Comparison of ENCODE assay signal across 28 cellular contexts in the genomic region with DNA sequence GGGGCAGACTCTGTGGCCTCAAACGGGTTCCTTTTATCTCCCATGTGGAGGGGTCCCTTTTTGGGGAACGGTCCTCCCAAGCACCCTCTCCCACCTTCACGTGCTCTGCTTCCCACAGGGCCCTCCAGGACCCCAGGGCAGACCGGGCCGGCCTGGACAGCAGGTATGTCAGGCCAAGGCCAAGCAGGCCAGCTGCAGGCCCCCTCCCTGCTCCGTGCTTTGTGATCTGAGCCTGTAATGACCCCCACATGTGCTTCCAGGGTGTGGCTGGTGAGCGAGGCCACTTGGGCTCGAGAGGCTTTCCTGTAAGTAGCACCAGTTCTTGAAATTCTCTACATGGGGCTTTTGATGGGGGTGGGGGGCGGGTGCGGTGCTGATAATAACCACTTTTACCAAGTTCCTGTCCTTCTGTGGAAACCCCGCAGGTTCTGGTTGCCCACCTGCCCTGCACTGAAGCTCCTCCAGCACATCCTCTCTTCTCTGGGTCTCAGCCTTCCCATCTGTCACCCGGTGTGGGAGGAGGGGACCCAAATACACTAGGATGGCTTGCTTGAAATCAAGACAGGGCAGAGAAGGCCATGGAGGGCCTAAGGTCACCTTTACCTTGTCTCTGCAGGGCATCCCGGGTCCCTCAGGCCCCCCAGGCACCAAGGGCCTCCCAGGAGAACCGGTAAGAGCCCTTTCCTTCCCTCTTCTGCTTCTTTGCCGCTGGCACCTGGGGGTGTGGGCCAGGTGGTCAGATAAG. TPM values are rescaled to one million over a fixed set of nuclear protein-coding genes. Genes with fewer than 3 reads are reported as not detected.
"Had no signal": no experiment of that assay in that cellular context is flagged by ENCODE, and none has a peak within 500 bp of the region (broad histone marks: within the 10 kb centered on the region; RNA-seq: fewer than 3 reads in every experiment).

No MANE protein-coding gene starts in this region.

- H3K27ac ChIP-seq: SK-N-MC, VCaP had no signal

- H3K36me3 ChIP-seq: MG63 had no signal

- ATAC-seq: activated CD4-positive, alpha-beta T cell treated with anti-CD3 and anti-CD28 coated beads for 36 hours; activated T-helper 17 cell treated with anti-CD3 and anti-CD28 coated beads, Interleukin-2, amount 50 U/mL, for 72 hours; Panc1; Right ventricle myocardium inferior had no signal

- DNase-seq: activated CD4-positive, alpha-beta memory T cell treated with anti-CD3 and anti-CD28 coated beads, Interleukin-2, amount 10 ng/mL, durations not matched to agents 7 days and 5 days; activated CD4-positive, alpha-beta T cell treated with anti-CD3 and anti-CD28 coated beads, Interleukin-2, amount 50 U/mL, for 1 hour; activated gamma-delta T cell; activated naive CD4-positive, alpha-beta T cell treated with anti-CD3 and anti-CD28 coated beads for 36 hours; activated T-cell treated with anti-CD3 and anti-CD28 coated beads for 4 hours; activated T-cell treated with anti-CD3 and anti-CD28 coated beads, Interleukin-2, amount 50 U/mL, for 48 hours; MG63; MV-4-11; NCI-H1092 treated with DMSO at 0.1 percent for 48 hours; NCI-H1436; NCI-H187 treated with DMSO at 0.1 percent for 48 hours; NCI-H2081 treated with DMSO at 0.1 percent for 48 hours; NCI-H446; NCI-H526; NCI-H774; NK-92 treated with Interleukin-12 subunit alpha and Interleukin-12 subunit beta, amount 100 ng/mL, for 24 hours; OCI-M1; RPMI8226; T-helper 1 cell had no signal

- H3K9me3 ChIP-seq: MG63 had no signal

- H3K27me3 ChIP-seq: MG63 had no signal

- H3K4me3 ChIP-seq: MG63, SK-N-MC had no signal

RNA-seq across cellular contexts. Expression of a gene that starts 57.9 kb away (rescaled TPM):
- total RNA-seq: activated CD4-positive, alpha-beta memory T cell treated with anti-CD3 and anti-CD28 coated beads, Interleukin-2, amount 10 ng/mL, durations not matched to agents 7 days and 5 days; activated CD4-positive, alpha-beta T cell treated with anti-CD3 and anti-CD28 coated beads for 36 hours; activated CD8-positive, alpha-beta memory T cell treated with anti-CD3 and anti-CD28 coated beads for 36 hours; activated naive CD4-positive, alpha-beta T cell treated with anti-CD3 and anti-CD28 coated beads for 36 hours; activated T-helper 17 cell treated with anti-CD3 and anti-CD28 coated beads, Interleukin-2, amount 50 U/mL, for 72 hours; astrocyte; T-helper 2 cell treated with Interferon-gamma antibody and Interleukin-4, amounts not matched to agents 100 ng/mL and 5 ng/mL, for 36 hours had no signal
